18 cellular contexts compared by ENCODE assay signal in the genomic region with DNA sequence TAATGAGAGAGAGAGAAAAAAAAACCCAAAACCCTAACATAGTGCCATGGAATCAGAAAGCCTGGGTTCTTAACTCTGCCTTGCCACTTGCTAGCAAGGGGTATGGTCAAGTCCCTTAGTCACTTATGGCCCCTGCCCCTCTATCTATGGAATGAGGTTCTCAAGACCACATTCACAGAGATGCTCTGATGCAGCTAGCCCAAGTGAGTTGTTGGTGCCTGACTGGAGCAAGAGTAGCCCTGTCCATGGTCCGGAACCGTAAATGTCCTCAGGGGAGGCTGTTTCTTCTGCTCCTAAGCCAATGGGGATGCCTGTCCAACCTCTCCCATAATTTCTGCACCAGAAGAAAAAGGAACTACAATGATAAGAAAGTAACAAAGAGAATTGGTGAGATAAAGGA. TPM values are rescaled to one million over a fixed set of nuclear protein-coding genes. Genes with fewer than 3 reads are reported as not detected.
A peak's percentile ranks its signal among the peaks of the same experiment; 100 is the strongest.
DNase-seq lines count a peak whose midpoint lies in the region; ATAC-seq and TF ChIP-seq lines count a peak whose summit lies in the region.
"Had no signal": no experiment of that assay in that cellular context is flagged by ENCODE, and none has a peak within 500 bp of the region (broad histone marks: within the 10 kb centered on the region; RNA-seq: fewer than 3 reads in every experiment).

No MANE protein-coding gene starts in this region.

- H3K4me1 ChIP-seq in HEK293 (ENCODE audit: control insufficient read depth, insufficient read depth, low read length) (no peaks in the 10 kb centered on the region), esophagus muscularis mucosa (no peaks in the 10 kb centered on the region), mesendoderm (ENCODE audit: control insufficient read depth, low read depth, low read length) (peaks cover 2% of the 10 kb centered on the region)

- H3K56ac ChIP-seq in mesendoderm (ENCODE audit: low read length): no peak overlapping the region

- H3K36me3 ChIP-seq in HEK293 (ENCODE audit: control insufficient read depth in 2 of 2, insufficient read depth in 1 of 2, low read length in 2 of 2): no peaks in the 10 kb centered on the region
- H3K36me3 ChIP-seq in esophagus muscularis mucosa: no peaks in the 10 kb centered on the region
- no peaks in the 10 kb centered on the region for H3K36me3 ChIP-seq in mesendoderm (ENCODE audit: control insufficient read depth, insufficient read depth, low read length)

- intact Hi-C loops in esophagus muscularis mucosa (cut with DNase I): no loop called here

- H3K4me3 Mint-ChIP-seq in activated naive CD8-positive, alpha-beta T cell treated with anti-CD3 and anti-CD28 coated beads, Interleukin-2, amount 50 U/mL, for 24 hours: no peak overlapping the region
- H3K4me3 Mint-ChIP-seq: CD4-positive, alpha-beta T cell had no signal

- TF ChIP-seq EP300 in esophagus muscularis mucosa (IDR thresholded peaks at IDR 0.05): no peak

- TF ChIP-seq POLR2A in esophagus muscularis mucosa (IDR thresholded peaks at IDR 0.05; ENCODE audit: low read depth): no peak

- H2BK15ac ChIP-seq in mesendoderm (replicated peaks; ENCODE audit: low read depth): no peak overlapping the region

- no peak overlapping the region for H3K23ac ChIP-seq in mesendoderm (ENCODE audit: low read length)

- TF ChIP-seq CTCF in HEK293 (tag by site-specific recombination; IDR thresholded peaks at IDR 0.05): no peak
- TF ChIP-seq CTCF in esophagus muscularis mucosa (IDR thresholded peaks at IDR 0.05): no peak

- no peak overlapping the region for H3K4me2 ChIP-seq in mesendoderm (ENCODE audit: low read length)

- POLR2A ChIA-PET in HEK293 (lab: Yijun Ruan, JAX): no interaction called here

- H3K27ac Mint-ChIP-seq in activated naive CD8-positive, alpha-beta T cell treated with anti-CD3 and anti-CD28 coated beads, Interleukin-2, amount 50 U/mL, for 24 hours: no peak overlapping the region
- H3K27ac Mint-ChIP-seq: CD4-positive, alpha-beta T cell had no signal

- H4K8ac ChIP-seq in mesendoderm (ENCODE audit: low read depth, low read length): no peak overlapping the region

- no peak overlapping the region for H3K9ac ChIP-seq in mesendoderm (ENCODE audit: low read length)

- no peak overlapping the region for H2BK120ac ChIP-seq in mesendoderm (ENCODE audit: low read depth, low read length)

- no peak overlapping the region for H4K5ac ChIP-seq in mesendoderm (ENCODE audit: low read length)

- no peaks in the 10 kb centered on the region for H3K36me3 Mint-ChIP-seq in activated naive CD8-positive, alpha-beta T cell treated with anti-CD3 and anti-CD28 coated beads, Interleukin-2, amount 50 U/mL, for 24 hours (ENCODE audit: low read depth)

- no peak overlapping the region for H3K27ac ChIP-seq in HEK293 (ENCODE audit: extremely low read depth, low read depth, low read length)
- H3K27ac ChIP-seq in esophagus muscularis mucosa (replicated peaks in 1 of 4): no peak overlapping the region
- H3K27ac ChIP-seq in mesendoderm (ENCODE audit: low read depth, low read length): no peak overlapping the region
- H3K27ac ChIP-seq: C4-2B had no signal

- H2BK5ac ChIP-seq in mesendoderm (ENCODE audit: low read length): no peak overlapping the region

- H3K79me2 ChIP-seq in mesendoderm (ENCODE audit: control insufficient read depth, insufficient read depth, low read length): no peaks in the 10 kb centered on the region

- H2AK5ac ChIP-seq in mesendoderm (ENCODE audit: low read length): no peak overlapping the region

- peaks cover 9% of the 10 kb centered on the region for H3K79me1 ChIP-seq in mesendoderm (ENCODE audit: low read length)

- H3K9me3 ChIP-seq in HEK293 (ENCODE audit: control insufficient read depth, insufficient read depth, low read depth, low read length) (no peaks in the 10 kb centered on the region), esophagus muscularis mucosa (no peaks in the 10 kb centered on the region)

- H3K27me3 ChIP-seq in esophagus muscularis mucosa (peaks cover 0 to 33% (median 0%) of the 10 kb centered on the region in 4 donors), mesendoderm (ENCODE audit: insufficient read depth, low read length, poor library complexity) (no peaks in the 10 kb centered on the region)

- H3K18ac ChIP-seq in mesendoderm (ENCODE audit: low read length): no peak overlapping the region

- no peak overlapping the region for H3K4ac ChIP-seq in mesendoderm (ENCODE audit: low read depth, low read length)

- DNase-seq in ELF-1 (ENCODE audit: low read depth, low spot score) (peak; percentile 10), esophagus muscularis mucosa (ENCODE audit: extremely low spot score) (peak; percentile 91), mesendoderm (peak; percentile 6), NCI-H1092 (lab: John Stamatoyannopoulos, UW) (no peak), T-helper 2 cell (no peak)
- no peak for DNase-seq in activated naive CD8-positive, alpha-beta T cell treated with anti-CD3 and anti-CD28 coated beads, Interleukin-2, amount 50 U/mL, for 24 hours
- DNase-seq: AML-193; CD4-positive, alpha-beta T cell; DMS153; DMS79; GOT3; H7; IMR-90; Karpas-422; KBM-7 had no signal

- H3K4me1 Mint-ChIP-seq in activated naive CD8-positive, alpha-beta T cell treated with anti-CD3 and anti-CD28 coated beads, Interleukin-2, amount 50 U/mL, for 24 hours: no peaks in the 10 kb centered on the region

- H3K4me3 ChIP-seq in HEK293 (ENCODE audit: low read depth, low read length) (no peak overlapping the region), esophagus muscularis mucosa (no peak overlapping the region), mesendoderm (ENCODE audit: low read length) (no peak overlapping the region)

- CTCF ChIA-PET in HEK293 (lab: Yijun Ruan, JAX): no interaction called here

- no peak for ATAC-seq in activated naive CD8-positive, alpha-beta T cell treated with anti-CD3 and anti-CD28 coated beads, Interleukin-2, amount 50 U/mL, for 24 hours

- 83% methylated on average over 2 of the region's 2 CpGs for WGBS in esophagus muscularis mucosa
- no CpG with 5 or more reads among the region's 2 CpGs for WGBS in mesendoderm (ENCODE audit: extremely low coverage, insufficient coverage, low lambda C conversion rate)

- no peaks in the 10 kb centered on the region for H3K9me3 Mint-ChIP-seq in activated naive CD8-positive, alpha-beta T cell treated with anti-CD3 and anti-CD28 coated beads, Interleukin-2, amount 50 U/mL, for 24 hours
- H3K9me3 Mint-ChIP-seq: CD4-positive, alpha-beta T cell had no signal

- peaks cover 2% of the 10 kb centered on the region for H3K27me3 Mint-ChIP-seq in activated naive CD8-positive, alpha-beta T cell treated with anti-CD3 and anti-CD28 coated beads, Interleukin-2, amount 50 U/mL, for 24 hours

TF ChIP-seq in HEK293, 187 proteins besides CTCF, POLR2A, EP300 and RAD21:
- TF ChIP-seq, protein P1, sequence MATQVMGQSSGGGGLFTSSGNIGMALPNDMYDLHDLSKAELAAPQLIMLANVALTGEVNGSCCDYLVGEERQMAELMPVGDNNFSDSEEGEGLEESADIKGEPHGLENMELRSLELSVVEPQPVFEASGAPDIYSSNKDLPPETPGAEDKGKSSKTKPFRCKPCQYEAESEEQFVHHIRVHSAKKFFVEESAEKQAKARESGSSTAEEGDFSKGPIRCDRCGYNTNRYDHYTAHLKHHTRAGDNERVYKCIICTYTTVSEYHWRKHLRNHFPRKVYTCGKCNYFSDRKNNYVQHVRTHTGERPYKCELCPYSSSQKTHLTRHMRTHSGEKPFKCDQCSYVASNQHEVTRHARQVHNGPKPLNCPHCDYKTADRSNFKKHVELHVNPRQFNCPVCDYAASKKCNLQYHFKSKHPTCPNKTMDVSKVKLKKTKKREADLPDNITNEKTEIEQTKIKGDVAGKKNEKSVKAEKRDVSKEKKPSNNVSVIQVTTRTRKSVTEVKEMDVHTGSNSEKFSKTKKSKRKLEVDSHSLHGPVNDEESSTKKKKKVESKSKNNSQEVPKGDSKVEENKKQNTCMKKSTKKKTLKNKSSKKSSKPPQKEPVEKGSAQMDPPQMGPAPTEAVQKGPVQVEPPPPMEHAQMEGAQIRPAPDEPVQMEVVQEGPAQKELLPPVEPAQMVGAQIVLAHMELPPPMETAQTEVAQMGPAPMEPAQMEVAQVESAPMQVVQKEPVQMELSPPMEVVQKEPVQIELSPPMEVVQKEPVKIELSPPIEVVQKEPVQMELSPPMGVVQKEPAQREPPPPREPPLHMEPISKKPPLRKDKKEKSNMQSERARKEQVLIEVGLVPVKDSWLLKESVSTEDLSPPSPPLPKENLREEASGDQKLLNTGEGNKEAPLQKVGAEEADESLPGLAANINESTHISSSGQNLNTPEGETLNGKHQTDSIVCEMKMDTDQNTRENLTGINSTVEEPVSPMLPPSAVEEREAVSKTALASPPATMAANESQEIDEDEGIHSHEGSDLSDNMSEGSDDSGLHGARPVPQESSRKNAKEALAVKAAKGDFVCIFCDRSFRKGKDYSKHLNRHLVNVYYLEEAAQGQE (tag by site-specific recombination; IDR thresholded peaks at IDR 0.05): peak; percentile 48; the same call in 1 of the 2 replicates
- TF ChIP-seq ZNF140 (tag by site-specific recombination; IDR thresholded peaks at IDR 0.05): no peak
- TF ChIP-seq, protein P2, sequence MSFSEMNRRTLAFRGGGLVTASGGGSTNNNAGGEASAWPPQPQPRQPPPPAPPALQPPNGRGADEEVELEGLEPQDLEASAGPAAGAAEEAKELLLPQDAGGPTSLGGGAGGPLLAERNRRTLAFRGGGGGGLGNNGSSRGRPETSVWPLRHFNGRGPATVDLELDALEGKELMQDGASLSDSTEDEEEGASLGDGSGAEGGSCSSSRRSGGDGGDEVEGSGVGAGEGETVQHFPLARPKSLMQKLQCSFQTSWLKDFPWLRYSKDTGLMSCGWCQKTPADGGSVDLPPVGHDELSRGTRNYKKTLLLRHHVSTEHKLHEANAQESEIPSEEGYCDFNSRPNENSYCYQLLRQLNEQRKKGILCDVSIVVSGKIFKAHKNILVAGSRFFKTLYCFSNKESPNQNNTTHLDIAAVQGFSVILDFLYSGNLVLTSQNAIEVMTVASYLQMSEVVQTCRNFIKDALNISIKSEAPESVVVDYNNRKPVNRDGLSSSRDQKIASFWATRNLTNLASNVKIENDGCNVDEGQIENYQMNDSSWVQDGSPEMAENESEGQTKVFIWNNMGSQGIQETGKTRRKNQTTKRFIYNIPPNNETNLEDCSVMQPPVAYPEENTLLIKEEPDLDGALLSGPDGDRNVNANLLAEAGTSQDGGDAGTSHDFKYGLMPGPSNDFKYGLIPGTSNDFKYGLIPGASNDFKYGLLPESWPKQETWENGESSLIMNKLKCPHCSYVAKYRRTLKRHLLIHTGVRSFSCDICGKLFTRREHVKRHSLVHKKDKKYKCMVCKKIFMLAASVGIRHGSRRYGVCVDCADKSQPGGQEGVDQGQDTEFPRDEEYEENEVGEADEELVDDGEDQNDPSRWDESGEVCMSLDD (tag by site-specific recombination; IDR thresholded peaks at IDR 0.05): no peak

RNA-seq across cellular contexts. Expression of a gene that starts 56.8 kb away (rescaled TPM):
- total RNA-seq in esophagus muscularis mucosa: under 1 TPM; 0.26 to 0.75 (median 0.37) TPM
- 3.1 TPM for polyA plus RNA-seq in mesendoderm (2013, experiment 1 of 2)
- 2.4 TPM for polyA plus RNA-seq in mesendoderm (2013, experiment 2 of 2)
- total RNA-seq: CD4-positive, alpha-beta T cell; G401 had no signal

Comparison
In these comparisons a context has a peak if more than half of its experiments do, and no peak if none do; other contexts are left out.
1. DNase-seq: peak in ELF-1 (single experiment), esophagus muscularis mucosa (single experiment) and mesendoderm (single experiment); none in NCI-H1092 (single experiment), activated naive CD8-positive, alpha-beta T cell treated with anti-CD3 and anti-CD28 coated beads, Interleukin-2, amount 50 U/mL, for 24 hours (single experiment) and T-helper 2 cell (0 of 5).